1 cellular context compared by ENCODE assay signal in the genomic region with DNA sequence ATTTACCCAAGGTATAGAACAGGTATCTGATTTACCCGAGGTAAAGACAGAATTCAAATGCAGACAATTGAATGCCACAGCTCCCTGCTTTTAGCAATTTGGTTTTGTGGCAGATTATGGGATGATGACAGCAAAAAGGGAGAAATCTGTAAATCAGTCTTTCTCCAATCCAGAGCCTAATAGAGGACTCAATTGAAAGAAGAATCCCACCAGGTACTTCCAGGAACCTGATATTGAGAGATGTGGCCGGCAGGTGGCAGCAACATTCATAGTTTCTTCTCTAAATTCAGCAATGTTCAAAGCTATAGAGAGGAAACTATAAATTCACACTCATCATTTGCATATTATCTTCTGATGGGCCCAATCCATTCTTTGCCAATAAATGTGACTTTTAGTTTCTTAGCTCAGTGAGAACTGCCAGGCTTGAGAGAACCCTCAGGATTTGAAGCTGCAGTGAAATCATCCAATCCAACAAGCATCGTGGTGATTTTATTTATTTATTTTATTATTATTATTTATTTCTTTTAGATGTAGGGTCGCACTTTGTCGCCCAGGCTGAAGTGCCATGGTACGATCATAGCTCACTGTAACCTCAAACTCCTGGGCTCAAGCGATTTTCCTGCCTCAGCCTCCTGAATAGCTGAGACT.
TF ChIP-seq lines count a peak whose summit lies in the region.

No MANE protein-coding gene starts in this region.

TF ChIP-seq in HEK293, 187 proteins besides CTCF, POLR2A, EP300 and RAD21 (continued from another document and continues in another):
- no peak for TF ChIP-seq INSM2 (tag by site-specific recombination; IDR thresholded peaks at IDR 0.05)
- TF ChIP-seq ZNF664 (tag by site-specific recombination; IDR thresholded peaks at IDR 0.05), result 0 out of 2 replicates have a peak, but pooled peaks have one; percentile 8
- TF ChIP-seq ZNF214 (tag by site-specific recombination; IDR thresholded peaks at IDR 0.05; ENCODE audit: borderline replicate concordance), result no peak
- TF ChIP-seq ZNF169 (tag by site-specific recombination; IDR thresholded peaks at IDR 0.05), result no peak
- no peak for TF ChIP-seq ZNF155 (tag by site-specific recombination; IDR thresholded peaks at IDR 0.05)
- no peak for TF ChIP-seq GLIS2 (tag by site-specific recombination; IDR thresholded peaks at IDR 0.05)
- TF ChIP-seq ZNF404 (tag by site-specific recombination; IDR thresholded peaks at IDR 0.05), result no peak
- TF ChIP-seq ZNF324 (tag by site-specific recombination; IDR thresholded peaks at IDR 0.05), result no peak
- no peak for TF ChIP-seq ZBTB10 (tag by site-specific recombination; IDR thresholded peaks at IDR 0.05)
- TF ChIP-seq ZNF184 (tag by site-specific recombination; IDR thresholded peaks at IDR 0.05), result 0 out of 2 replicates have a peak, but pooled peaks have one; percentile 21
- no peak for TF ChIP-seq ZNF629 (tag by site-specific recombination; IDR thresholded peaks at IDR 0.05)
- TF ChIP-seq ZNF341 (tag by site-specific recombination; IDR thresholded peaks at IDR 0.05; ENCODE audit: low read depth), result no peak
- no peak for TF ChIP-seq ZNF221 (tag by site-specific recombination; IDR thresholded peaks at IDR 0.05; ENCODE audit: borderline replicate concordance)
- TF ChIP-seq ZNF24 (tag by site-specific recombination; IDR thresholded peaks at IDR 0.05), result no peak
- TF ChIP-seq, protein P1, sequence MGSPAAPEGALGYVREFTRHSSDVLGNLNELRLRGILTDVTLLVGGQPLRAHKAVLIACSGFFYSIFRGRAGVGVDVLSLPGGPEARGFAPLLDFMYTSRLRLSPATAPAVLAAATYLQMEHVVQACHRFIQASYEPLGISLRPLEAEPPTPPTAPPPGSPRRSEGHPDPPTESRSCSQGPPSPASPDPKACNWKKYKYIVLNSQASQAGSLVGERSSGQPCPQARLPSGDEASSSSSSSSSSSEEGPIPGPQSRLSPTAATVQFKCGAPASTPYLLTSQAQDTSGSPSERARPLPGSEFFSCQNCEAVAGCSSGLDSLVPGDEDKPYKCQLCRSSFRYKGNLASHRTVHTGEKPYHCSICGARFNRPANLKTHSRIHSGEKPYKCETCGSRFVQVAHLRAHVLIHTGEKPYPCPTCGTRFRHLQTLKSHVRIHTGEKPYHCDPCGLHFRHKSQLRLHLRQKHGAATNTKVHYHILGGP (tag by site-specific recombination; IDR thresholded peaks at IDR 0.05), result no peak
- TF ChIP-seq BCL11A (tag by site-specific recombination; IDR thresholded peaks at IDR 0.05; ENCODE audit: low read depth), result no peak
- no peak for TF ChIP-seq ZBTB1 (tag by site-specific recombination; IDR thresholded peaks at IDR 0.05)
- TF ChIP-seq ZNF548 (tag by site-specific recombination; IDR thresholded peaks at IDR 0.05), result no peak
- TF ChIP-seq ZBTB8A (tag by site-specific recombination; IDR thresholded peaks at IDR 0.05), result no peak
- no peak for TF ChIP-seq GFI1B (tag by site-specific recombination; IDR thresholded peaks at IDR 0.05)
- TF ChIP-seq ZSCAN16 (tag by site-specific recombination; IDR thresholded peaks at IDR 0.05), result no peak
- no peak for TF ChIP-seq ZNF610 (tag by site-specific recombination; IDR thresholded peaks at IDR 0.05; ENCODE audit: borderline replicate concordance)
- TF ChIP-seq ZNF768 (tag by site-specific recombination; IDR thresholded peaks at IDR 0.05), result no peak
- TF ChIP-seq ZNF362 (tag by site-specific recombination; IDR thresholded peaks at IDR 0.05), result no peak
- no peak for TF ChIP-seq ZBTB44 (tag by site-specific recombination; IDR thresholded peaks at IDR 0.05)
- TF ChIP-seq PRDM2 (tag by site-specific recombination; IDR thresholded peaks at IDR 0.05; ENCODE audit: borderline replicate concordance), result no peak
- TF ChIP-seq SALL2 (tag by site-specific recombination; IDR thresholded peaks at IDR 0.05; ENCODE audit: borderline replicate concordance), result no peak
- no peak for TF ChIP-seq SCRT2 (tag by site-specific recombination; IDR thresholded peaks at IDR 0.05)
- no peak for TF ChIP-seq TRIM28 (IDR thresholded peaks at IDR 0.05; ENCODE audit: borderline replicate concordance, low read length)
- TF ChIP-seq ZNF585B (tag by site-specific recombination; IDR thresholded peaks at IDR 0.05), result no peak
- TF ChIP-seq ZNF223 (tag by site-specific recombination; IDR thresholded peaks at IDR 0.05), result no peak
- TF ChIP-seq ZNF701 (tag by site-specific recombination; IDR thresholded peaks at IDR 0.05), result no peak
- no peak for TF ChIP-seq ZNF558 (tag by site-specific recombination; IDR thresholded peaks at IDR 0.05)
- TF ChIP-seq KLF17 (tag by site-specific recombination; IDR thresholded peaks at IDR 0.05), result no peak
- no peak for TF ChIP-seq HOXA7 (CRISPR knock-in tag; IDR thresholded peaks at IDR 0.05; ENCODE audit: borderline replicate concordance)
- TF ChIP-seq KLF10 (tag by site-specific recombination; IDR thresholded peaks at IDR 0.05), result no peak
- TF ChIP-seq, protein P2, sequence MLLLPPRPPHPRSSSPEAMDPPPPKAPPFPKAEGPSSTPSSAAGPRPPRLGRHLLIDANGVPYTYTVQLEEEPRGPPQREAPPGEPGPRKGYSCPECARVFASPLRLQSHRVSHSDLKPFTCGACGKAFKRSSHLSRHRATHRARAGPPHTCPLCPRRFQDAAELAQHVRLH (tag by site-specific recombination; IDR thresholded peaks at IDR 0.05), result no peak
- TF ChIP-seq, protein P3, sequence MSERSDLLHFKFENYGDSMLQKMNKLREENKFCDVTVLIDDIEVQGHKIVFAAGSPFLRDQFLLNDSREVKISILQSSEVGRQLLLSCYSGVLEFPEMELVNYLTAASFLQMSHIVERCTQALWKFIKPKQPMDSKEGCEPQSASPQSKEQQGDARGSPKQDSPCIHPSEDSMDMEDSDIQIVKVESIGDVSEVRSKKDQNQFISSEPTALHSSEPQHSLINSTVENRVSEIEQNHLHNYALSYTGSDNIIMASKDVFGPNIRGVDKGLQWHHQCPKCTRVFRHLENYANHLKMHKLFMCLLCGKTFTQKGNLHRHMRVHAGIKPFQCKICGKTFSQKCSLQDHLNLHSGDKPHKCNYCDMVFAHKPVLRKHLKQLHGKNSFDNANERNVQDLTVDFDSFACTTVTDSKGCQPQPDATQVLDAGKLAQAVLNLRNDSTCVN (tag by site-specific recombination; optimal IDR thresholded peaks at IDR 0.05), result no peak
- TF ChIP-seq ZIC2 (tag by site-specific recombination; IDR thresholded peaks at IDR 0.05), result no peak
- TF ChIP-seq, protein P4, sequence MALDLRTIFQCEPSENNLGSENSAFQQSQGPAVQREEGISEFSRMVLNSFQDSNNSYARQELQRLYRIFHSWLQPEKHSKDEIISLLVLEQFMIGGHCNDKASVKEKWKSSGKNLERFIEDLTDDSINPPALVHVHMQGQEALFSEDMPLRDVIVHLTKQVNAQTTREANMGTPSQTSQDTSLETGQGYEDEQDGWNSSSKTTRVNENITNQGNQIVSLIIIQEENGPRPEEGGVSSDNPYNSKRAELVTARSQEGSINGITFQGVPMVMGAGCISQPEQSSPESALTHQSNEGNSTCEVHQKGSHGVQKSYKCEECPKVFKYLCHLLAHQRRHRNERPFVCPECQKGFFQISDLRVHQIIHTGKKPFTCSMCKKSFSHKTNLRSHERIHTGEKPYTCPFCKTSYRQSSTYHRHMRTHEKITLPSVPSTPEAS (tag by site-specific recombination; IDR thresholded peaks at IDR 0.05), result no peak
- TF ChIP-seq ZSCAN30 (tag by site-specific recombination; IDR thresholded peaks at IDR 0.05), result no peak
